ENCODE assay signal across 10 cellular contexts in the genomic region with DNA sequence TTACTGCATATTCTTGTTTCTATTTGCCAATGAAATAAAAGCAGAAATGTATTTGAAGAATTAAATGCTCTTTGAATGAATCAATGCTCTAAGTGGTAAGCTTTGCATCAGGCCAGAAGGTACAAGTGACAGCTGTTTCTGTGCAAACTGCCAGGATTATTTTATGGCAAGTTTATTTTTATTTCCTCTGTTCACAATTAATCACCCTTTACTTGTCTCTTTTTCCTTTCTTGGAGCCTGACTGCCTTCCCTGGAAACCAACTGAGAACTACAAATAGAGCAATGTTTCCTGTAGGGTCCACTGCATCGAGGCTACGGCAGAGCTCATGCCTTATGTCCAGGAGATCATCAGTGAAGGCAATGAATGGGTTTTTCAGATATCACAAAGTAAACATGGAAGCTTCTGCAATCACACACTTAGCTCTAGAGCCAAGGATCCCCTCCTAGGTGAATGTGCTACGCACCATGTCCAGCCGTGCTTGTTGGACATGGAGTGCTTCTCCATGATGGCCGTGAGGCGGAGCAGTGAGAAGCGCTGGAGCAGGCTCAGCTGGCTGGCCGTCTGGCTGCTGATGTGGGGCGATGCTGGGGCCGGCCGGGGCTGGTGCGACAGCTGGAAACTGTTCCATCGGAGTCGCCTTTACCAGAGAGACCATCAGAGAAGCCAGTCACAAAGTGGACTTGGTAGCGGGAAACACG.
DNase-seq lines count a peak whose midpoint lies in the region; ATAC-seq and TF ChIP-seq lines count a peak whose summit lies in the region.
"Had no signal": no experiment of that assay in that cellular context is flagged by ENCODE, and none has a peak within 500 bp of the region (broad histone marks: within the 10 kb centered on the region; RNA-seq: fewer than 3 reads in every experiment).

No MANE protein-coding gene starts in this region.

- CTCF ChIA-PET in SK-N-SH (lab: Yijun Ruan, JAX): interaction anchor here (1.4 kb wide), 1 partner anchor 9 kb away, joined by 4 read pairs; no protein-coding TSS in a partner anchor

- peak overlapping the region; percentile 45 for H2BK15ac ChIP-seq in neuronal stem cell (ENCODE audit: low read length)

- peaks cover 27 to 52% of the 10 kb centered on the region in 2 experiments for H3K4me1 ChIP-seq in SK-N-SH (ENCODE audit: control insufficient read depth in 1 of 2, insufficient read depth in 2 of 2, low read depth in 1 of 2, low read length in 1 of 2)
- peaks cover 9 to 17% of the 10 kb centered on the region in 2 donors for H3K4me1 ChIP-seq in neuronal stem cell (ENCODE audit: control insufficient read depth in 2 of 2, insufficient read depth in 1 of 2, low read depth in 1 of 2, low read length in 2 of 2)

- H3K9ac ChIP-seq in SK-N-SH (no peak overlapping the region), neuronal stem cell (ENCODE audit: low read depth, low read length, poor library complexity) (no peak overlapping the region)

- H2AK5ac ChIP-seq in neuronal stem cell (ENCODE audit: low read depth, low read length): peak overlapping the region; percentile 66

- no peak for TF ChIP-seq EP300 in SK-N-SH (IDR thresholded peaks at IDR 0.05; ENCODE audit: borderline replicate concordance in 1 of 2, low read depth in 1 of 2, low read length in 1 of 2)

- no peak overlapping the region for H2BK5ac ChIP-seq in neuronal stem cell (ENCODE audit: low read length)

- WGBS in SK-N-SH (ENCODE audit: low lambda C conversion rate): 99% methylated on average over 14 of the region's 16 CpGs
- no CpG with 5 or more reads among the region's 16 CpGs for WGBS in neuronal stem cell (ENCODE audit: extremely low coverage in 2 of 2, insufficient read length in 2 of 2, insufficient replicate concordance in 1 of 2), 2 donors

- ATAC-seq in SK-N-SH treated with all-trans-retinoic acid at 6 μM for 48 hours (no peak), GM18867 (IDR thresholded peaks at IDR 0.05; ENCODE audit: unreplicated experiment) (no peak), HG02798 (IDR thresholded peaks at IDR 0.05; ENCODE audit: poor library complexity, unreplicated experiment) (no peak)

- H2BK120ac ChIP-seq in neuronal stem cell (ENCODE audit: low read depth, low read length): no peak overlapping the region

- no peaks in the 10 kb centered on the region for H3K27me3 ChIP-seq in SK-N-SH (ENCODE audit: insufficient read depth)
- H3K27me3 ChIP-seq in neuronal stem cell (ENCODE audit: control insufficient read depth in 3 of 3, insufficient read depth in 3 of 3, low read depth in 1 of 3, low read length in 3 of 3): no peaks in the 10 kb centered on the region
- H3K27me3 ChIP-seq: ovary had no signal

- H3K4me2 ChIP-seq in SK-N-SH: peak overlapping the region; percentile 30; the same call in 1 of the 2 replicates
- no peak overlapping the region for H3K4me2 ChIP-seq in neuronal stem cell (ENCODE audit: insufficient read depth, low read length, poor library complexity, severe bottlenecking)

- H3K79me2 ChIP-seq in SK-N-SH (ENCODE audit: insufficient read depth): 0 out of 2 replicates have a peak, but pooled peaks cover 3% of the 10 kb centered on the region

- no peak overlapping the region for H4K8ac ChIP-seq in neuronal stem cell (ENCODE audit: low read depth, low read length)

- H4K91ac ChIP-seq in neuronal stem cell (ENCODE audit: low read depth, low read length, poor library complexity): peak overlapping the region; percentile 50

- TF ChIP-seq RAD21 in SK-N-SH (IDR thresholded peaks at IDR 0.05; ENCODE audit: low read length): no peak

- H3K4ac ChIP-seq in neuronal stem cell (ENCODE audit: low read length): no peak overlapping the region

- no peaks in the 10 kb centered on the region for H4K20me1 ChIP-seq in SK-N-SH (ENCODE audit: insufficient read depth)

- H3K27ac ChIP-seq in SK-N-SH (ENCODE audit: low read depth in 2 of 2, low read length in 1 of 2): peak overlapping the region; percentile 82
- no peak overlapping the region for H3K27ac ChIP-seq in neuronal stem cell (replicated peaks; ENCODE audit: low read length)
- H3K27ac ChIP-seq: ovary had no signal

- no peaks in the 10 kb centered on the region for H3K9me3 ChIP-seq in SK-N-SH
- H3K9me3 ChIP-seq in neuronal stem cell (replicated peaks in 1 of 2; ENCODE audit: control insufficient read depth in 2 of 2, insufficient read depth in 1 of 2, low read depth in 1 of 2, low read length in 2 of 2): no peaks in the 10 kb centered on the region
- H3K9me3 ChIP-seq: ovary had no signal

- DNase-seq in SK-N-SH: no peak
- peak; percentile 23 for DNase-seq in fibroblast of villous mesenchyme (ENCODE audit: low read depth)
- DNase-seq in neuronal stem cell (ENCODE audit: low spot score): no peak
- no peak for DNase-seq in NOMO-1 (lab: John Stamatoyannopoulos, UW; ENCODE audit: unreplicated experiment in 2 of 2)
- no peak for DNase-seq in activated T-cell treated with anti-CD3 and anti-CD28 coated beads, Interleukin-2, amount 50 U/mL, for 48 hours
- DNase-seq: activated T-cell treated with anti-CD3 and anti-CD28 coated beads for 4 hours had no signal

- no peaks in the 10 kb centered on the region for H3K9me2 ChIP-seq in SK-N-SH

- no peak overlapping the region for H3K18ac ChIP-seq in neuronal stem cell (ENCODE audit: low read length)

- POLR2A ChIA-PET in SK-N-SH (lab: Yijun Ruan, JAX): no interaction called here

- H2BK12ac ChIP-seq in neuronal stem cell (ENCODE audit: low read length): no peak overlapping the region

- H3F3A ChIP-seq in SK-N-SH (replicated peaks; ENCODE audit: insufficient read depth): peaks cover 22% of the 10 kb centered on the region

- H2AFZ ChIP-seq in SK-N-SH (ENCODE audit: low read depth) (no peak overlapping the region), neuronal stem cell (ENCODE audit: low read length) (no peak overlapping the region)

- H3K36me3 ChIP-seq in SK-N-SH (replicated peaks in 1 of 2; ENCODE audit: control insufficient read depth in 1 of 2, insufficient read depth in 2 of 2, low read length in 1 of 2) (peaks cover 4 to 11% of the 10 kb centered on the region in 2 experiments), neuronal stem cell (replicated peaks in 1 of 2; ENCODE audit: control insufficient read depth in 2 of 2, insufficient read depth in 2 of 2, low read length in 2 of 2) (no peaks in the 10 kb centered on the region)
- H3K36me3 ChIP-seq: ovary had no signal

- no peak for TF ChIP-seq CTCF in SK-N-SH (IDR thresholded peaks at IDR 0.05)
- peak; percentile 9 for TF ChIP-seq CTCF in fibroblast of villous mesenchyme (IDR thresholded peaks at IDR 0.05; ENCODE audit: insufficient read depth, low read depth, low read length)

- peak overlapping the region; percentile 80 for H3K23ac ChIP-seq in neuronal stem cell (ENCODE audit: low read depth, low read length, poor library complexity)

- H3K4me3 ChIP-seq in SK-N-SH (ENCODE audit: low read depth in 2 of 2, low read length in 1 of 2) (no peak overlapping the region), fibroblast of villous mesenchyme (ENCODE audit: low read depth, low read length) (no peak overlapping the region), neuronal stem cell (ENCODE audit: low read length in 2 of 2) (no peak overlapping the region)
- H3K4me3 ChIP-seq: ovary had no signal

- H3K14ac ChIP-seq in neuronal stem cell (ENCODE audit: low read length): peak overlapping the region; percentile 83

- H3K79me1 ChIP-seq in neuronal stem cell (ENCODE audit: low read depth, low read length): no peaks in the 10 kb centered on the region

TF ChIP-seq in SK-N-SH, 30 proteins besides CTCF, POLR2A, EP300 and RAD21 (continues in another document):
- TF ChIP-seq, protein P1, sequence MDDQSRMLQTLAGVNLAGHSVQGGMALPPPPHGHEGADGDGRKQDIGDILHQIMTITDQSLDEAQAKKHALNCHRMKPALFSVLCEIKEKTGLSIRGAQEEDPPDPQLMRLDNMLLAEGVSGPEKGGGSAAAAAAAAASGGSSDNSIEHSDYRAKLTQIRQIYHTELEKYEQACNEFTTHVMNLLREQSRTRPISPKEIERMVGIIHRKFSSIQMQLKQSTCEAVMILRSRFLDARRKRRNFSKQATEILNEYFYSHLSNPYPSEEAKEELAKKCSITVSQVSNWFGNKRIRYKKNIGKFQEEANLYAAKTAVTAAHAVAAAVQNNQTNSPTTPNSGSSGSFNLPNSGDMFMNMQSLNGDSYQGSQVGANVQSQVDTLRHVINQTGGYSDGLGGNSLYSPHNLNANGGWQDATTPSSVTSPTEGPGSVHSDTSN (IDR thresholded peaks at IDR 0.05): peak; percentile 23; the same call in 1 of the 2 replicates

TF ChIP-seq in SK-N-SH treated with all-trans-retinoic acid at 6 μM for 48 hours, 23 proteins besides CTCF, POLR2A, EP300 and RAD21:
- TF ChIP-seq ZFP3 (CRISPR knock-in tag; IDR thresholded peaks at IDR 0.05): no peak
- TF ChIP-seq, protein P2, sequence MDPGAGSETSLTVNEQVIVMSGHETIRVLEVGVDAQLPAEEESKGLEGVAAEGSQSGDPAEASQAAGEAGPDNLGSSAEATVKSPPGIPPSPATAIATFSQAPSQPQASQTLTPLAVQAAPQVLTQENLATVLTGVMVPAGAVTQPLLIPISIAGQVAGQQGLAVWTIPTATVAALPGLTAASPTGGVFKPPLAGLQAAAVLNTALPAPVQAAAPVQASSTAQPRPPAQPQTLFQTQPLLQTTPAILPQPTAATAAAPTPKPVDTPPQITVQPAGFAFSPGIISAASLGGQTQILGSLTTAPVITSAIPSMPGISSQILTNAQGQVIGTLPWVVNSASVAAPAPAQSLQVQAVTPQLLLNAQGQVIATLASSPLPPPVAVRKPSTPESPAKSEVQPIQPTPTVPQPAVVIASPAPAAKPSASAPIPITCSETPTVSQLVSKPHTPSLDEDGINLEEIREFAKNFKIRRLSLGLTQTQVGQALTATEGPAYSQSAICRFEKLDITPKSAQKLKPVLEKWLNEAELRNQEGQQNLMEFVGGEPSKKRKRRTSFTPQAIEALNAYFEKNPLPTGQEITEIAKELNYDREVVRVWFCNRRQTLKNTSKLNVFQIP (CRISPR knock-in tag; IDR thresholded peaks at IDR 0.05; ENCODE audit: borderline replicate concordance, low read depth): no peak
